In the genomic region with DNA sequence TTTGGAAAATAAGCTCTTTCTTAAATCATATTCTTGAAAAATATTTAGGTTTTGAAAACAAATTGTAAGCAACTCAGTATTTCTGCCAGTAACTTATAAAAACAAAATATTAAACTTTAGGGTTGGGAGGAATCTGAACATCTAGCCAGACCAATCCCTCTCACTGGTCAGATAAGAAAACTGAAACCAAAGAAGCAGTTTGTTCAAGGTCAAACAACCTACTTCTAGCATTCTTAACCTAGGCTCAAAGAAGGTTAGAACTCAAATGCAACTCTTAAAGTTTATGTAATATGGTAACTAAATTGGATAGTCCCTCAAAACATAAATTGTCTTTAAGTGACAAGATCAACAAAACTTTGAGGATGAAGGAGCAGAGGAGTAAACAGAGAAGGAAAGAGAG, we compare ENCODE assay signal across 29 cellular contexts.
"Had no signal": no experiment of that assay in that cellular context is flagged by ENCODE, and none has a peak within 500 bp of the region (broad histone marks: within the 10 kb centered on the region; RNA-seq: fewer than 3 reads in every experiment).

No MANE protein-coding gene starts in this region.

- H3K27ac ChIP-seq: brain microvascular endothelial cell, esophagus muscularis mucosa, foreskin keratinocyte, gastroesophageal sphincter had no signal

- H3K27me3 ChIP-seq: brain microvascular endothelial cell, esophagus muscularis mucosa, foreskin keratinocyte, gastroesophageal sphincter had no signal

- FAIRE-seq: astrocyte had no signal

- H3K36me3 ChIP-seq: brain microvascular endothelial cell, esophagus muscularis mucosa, gastroesophageal sphincter had no signal

- H3K4me1 ChIP-seq: esophagus muscularis mucosa, foreskin keratinocyte, gastroesophageal sphincter had no signal

- H3K9me3 ChIP-seq: esophagus muscularis mucosa, gastroesophageal sphincter had no signal

- DNase-seq: activated CD4-positive, alpha-beta memory T cell treated with anti-CD3 and anti-CD28 coated beads, Interleukin-2, amount 10 ng/mL, durations not matched to agents 7 days and 5 days; activated CD4-positive, alpha-beta T cell treated with anti-CD3 and anti-CD28 coated beads for 1 hour; activated CD4-positive, alpha-beta T cell treated with anti-CD3 and anti-CD28 coated beads for 4 hours; activated CD4-positive, alpha-beta T cell treated with anti-CD3 and anti-CD28 coated beads, Interleukin-2, amount 10 ng/mL, durations not matched to agents 7 days and 5 days; activated CD4-positive, alpha-beta T cell treated with anti-CD3 and anti-CD28 coated beads, Interleukin-2, amount 50 U/mL, for 4 hours; activated CD8-positive, alpha-beta memory T cell treated with anti-CD3 and anti-CD28 coated beads, Interleukin-2, amount 50 U/mL, for 48 hours; activated gamma-delta T cell; activated naive CD4-positive, alpha-beta T cell; activated naive CD4-positive, alpha-beta T cell treated with anti-CD3 and anti-CD28 coated beads, Interleukin-2, amount 10 ng/mL, durations not matched to agents 7 days and 5 days; activated naive CD8-positive, alpha-beta T cell treated with anti-CD3 and anti-CD28 coated beads, Interleukin-2, amount 10 ng/mL, durations not matched to agents 7 days and 5 days; activated T-cell treated with anti-CD3 and anti-CD28 coated beads for 4 hours; activated T-cell treated with anti-CD3 and anti-CD28 coated beads, Interleukin-2, amount 50 U/mL, for 24 hours; activated T-cell treated with anti-CD3 and anti-CD28 coated beads, Interleukin-2, amount 50 U/mL, for 72 hours; brain microvascular endothelial cell; cortex of kidney; effector memory CD4-positive, alpha-beta T cell; endodermal cell; erythroblast; foreskin keratinocyte; head of caudate nucleus; hippocampal formation; T-helper 1 cell; T-helper 17 cell; T1000 had no signal

- ATAC-seq: activated naive CD4-positive, alpha-beta T cell treated with anti-CD3 and anti-CD28 coated beads, Interleukin-2, amount 50 U/mL, for 72 hours; activated T-cell treated with anti-CD3 and anti-CD28 coated beads, Interleukin-2, amount 50 U/mL, for 72 hours; foreskin keratinocyte; gastroesophageal sphincter; T-helper 17 cell; WTC11 had no signal

- H3K4me3 ChIP-seq: esophagus muscularis mucosa, gastroesophageal sphincter had no signal
